Comparison of ENCODE assay signal across 1 cellular context in the genomic region with DNA sequence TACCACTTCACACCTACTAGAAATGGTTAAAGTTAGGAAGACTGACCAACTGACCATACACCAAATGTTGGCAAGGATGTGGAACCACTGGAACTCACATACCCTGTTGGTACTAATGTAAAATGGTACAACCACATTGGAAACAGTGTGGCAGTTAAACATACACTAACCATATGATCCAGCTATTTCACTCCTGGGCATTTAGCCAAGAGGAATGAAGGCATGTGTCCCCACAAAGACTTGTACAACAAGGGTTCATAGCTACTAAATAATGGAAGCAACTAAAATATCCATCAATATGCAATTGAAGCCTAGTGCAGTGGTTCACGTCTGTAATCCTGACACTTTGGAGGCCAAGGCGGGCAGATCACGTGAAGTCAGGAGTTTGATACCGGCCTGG.
TF ChIP-seq lines count a peak whose summit lies in the region.

No MANE protein-coding gene starts in this region.

TF ChIP-seq in HepG2, 621 proteins besides CTCF, POLR2A, EP300 and RAD21:
- TF ChIP-seq, protein P1, sequence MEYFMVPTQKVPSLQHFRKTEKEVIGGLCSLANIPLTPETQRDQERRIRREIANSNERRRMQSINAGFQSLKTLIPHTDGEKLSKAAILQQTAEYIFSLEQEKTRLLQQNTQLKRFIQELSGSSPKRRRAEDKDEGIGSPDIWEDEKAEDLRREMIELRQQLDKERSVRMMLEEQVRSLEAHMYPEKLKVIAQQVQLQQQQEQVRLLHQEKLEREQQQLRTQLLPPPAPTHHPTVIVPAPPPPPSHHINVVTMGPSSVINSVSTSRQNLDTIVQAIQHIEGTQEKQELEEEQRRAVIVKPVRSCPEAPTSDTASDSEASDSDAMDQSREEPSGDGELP (IDR thresholded peaks at IDR 0.05; ENCODE audit: borderline replicate concordance, low read depth) = 0 out of 2 replicates have a peak, but pooled peaks have one; percentile 14
- TF ChIP-seq ZNF670 (CRISPR knock-in tag; IDR thresholded peaks at IDR 0.05; ENCODE audit: borderline replicate concordance) = no peak
